Comparison of ENCODE assay signal across 16 cellular contexts in the genomic region with DNA sequence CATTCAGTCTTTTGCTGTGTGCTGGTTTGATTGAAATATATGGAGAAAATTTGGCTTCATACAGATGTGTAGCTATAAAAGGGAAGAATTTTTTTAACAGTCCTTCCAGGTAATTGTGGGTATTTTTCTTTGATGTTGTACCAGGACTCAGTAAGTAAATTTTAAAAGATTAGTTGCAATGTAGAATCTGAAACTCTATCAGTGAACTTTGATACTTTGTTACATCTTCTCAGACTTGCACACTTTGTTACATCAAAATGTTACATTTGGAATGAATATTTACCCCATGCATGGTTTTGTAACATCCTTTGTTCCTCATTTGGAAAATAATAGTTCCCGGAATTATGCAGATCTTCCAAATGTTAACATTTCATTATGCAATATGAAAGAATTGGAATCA. TPM values are rescaled to one million over a fixed set of nuclear protein-coding genes. Genes with fewer than 3 reads are reported as not detected.
A peak's percentile ranks its signal among the peaks of the same experiment; 100 is the strongest.
DNase-seq lines count a peak whose midpoint lies in the region; ATAC-seq, FAIRE-seq and TF ChIP-seq lines count a peak whose summit lies in the region.
"Had no signal": no experiment of that assay in that cellular context is flagged by ENCODE, and none has a peak within 500 bp of the region (broad histone marks: within the 10 kb centered on the region; RNA-seq: fewer than 3 reads in every experiment).

No MANE protein-coding gene starts in this region.

- H3K4me3 Mint-ChIP-seq in Caco-2 (ENCODE audit: unreplicated experiment), result no peak overlapping the region
- no peak overlapping the region for H3K4me3 Mint-ChIP-seq in effector memory CD8-positive, alpha-beta T cell
- H3K4me3 Mint-ChIP-seq: CD8-positive, alpha-beta T cell had no signal

- H3K36me3 Mint-ChIP-seq in Caco-2 (ENCODE audit: insufficient read depth, unreplicated experiment), result peaks cover 50% of the 10 kb centered on the region
- H3K36me3 Mint-ChIP-seq in effector memory CD8-positive, alpha-beta T cell (ENCODE audit: insufficient read depth), result no peaks in the 10 kb centered on the region

- peaks cover 11% of the 10 kb centered on the region; the same call in 1 of the 2 replicates for H3K4me1 ChIP-seq in Caco-2
- H3K4me1 ChIP-seq in adipocyte (ENCODE audit: control insufficient read depth, insufficient read depth, low read length), result peaks cover 9% of the 10 kb centered on the region
- H3K4me1 ChIP-seq in liver (ENCODE audit: control insufficient read depth in 4 of 4, insufficient read depth in 4 of 4, low read length in 3 of 4), result peaks cover 2 to 70% (median 58%) of the 10 kb centered on the region in 4 donors
- H3K4me1 ChIP-seq in psoas muscle, result peaks cover 5% of the 10 kb centered on the region
- H3K4me1 ChIP-seq: BE2C had no signal

- DNase-seq in Caco-2, result no peak
- DNase-seq in HTR-8/SVneo (ENCODE audit: insufficient read length, low spot score), result no peak
- DNase-seq in adipocyte (ENCODE audit: low read depth), result no peak
- no peak for DNase-seq in psoas muscle
- DNase-seq in effector memory CD8-positive, alpha-beta T cell, result no peak
- DNase-seq: BE2C; CD8-positive, alpha-beta T cell; COR-L47; DND-41; GDM1; HCEC 1CT had no signal

- H3K27me3 ChIP-seq in Caco-2 (replicated peaks; ENCODE audit: control insufficient read depth, insufficient read depth, low read length) (no peaks in the 10 kb centered on the region), adipocyte (replicated peaks; ENCODE audit: control insufficient read depth, insufficient read depth, low read length) (no peaks in the 10 kb centered on the region), liver (ENCODE audit: control insufficient read depth in 4 of 4, insufficient read depth in 4 of 4, low read length in 3 of 4) (no peaks in the 10 kb centered on the region), psoas muscle (ENCODE audit: insufficient read depth in 3 of 3, low read length in 2 of 3) (no peaks in the 10 kb centered on the region)
- H3K27me3 ChIP-seq: BE2C had no signal

- H3K9me3 ChIP-seq in Caco-2 (no peaks in the 10 kb centered on the region), adipocyte (ENCODE audit: control insufficient read depth, low read length) (no peaks in the 10 kb centered on the region), liver (ENCODE audit: control insufficient read depth in 4 of 4, low read length in 3 of 4) (no peaks in the 10 kb centered on the region), psoas muscle (no peaks in the 10 kb centered on the region)
- H3K9me3 ChIP-seq: BE2C had no signal

- H3K9ac ChIP-seq in adipocyte (ENCODE audit: low read length) (peak overlapping the region; percentile 50), liver (ENCODE audit: low read depth in 1 of 2, low read length in 2 of 2) (no peak overlapping the region)

- H3K27ac ChIP-seq in liver (ENCODE audit: low read depth in 1 of 2, low read length in 2 of 2) (peak overlapping the region in 1 of 2 donors; percentile 54), psoas muscle (no peak overlapping the region)
- H3K27ac ChIP-seq: C4-2B had no signal

- H3K9me3 Mint-ChIP-seq in Caco-2 (ENCODE audit: unreplicated experiment), result no peaks in the 10 kb centered on the region
- H3K9me3 Mint-ChIP-seq in effector memory CD8-positive, alpha-beta T cell, result no peaks in the 10 kb centered on the region
- H3K9me3 Mint-ChIP-seq: CD8-positive, alpha-beta T cell had no signal

- peak in 1 of 2 donors; percentile 8 for TF ChIP-seq RAD21 in liver (IDR thresholded peaks at IDR 0.05)

- no peak overlapping the region for H3K4me3 ChIP-seq in Caco-2 (ENCODE audit: low read depth, low read length)
- no peak overlapping the region for H3K4me3 ChIP-seq in adipocyte (ENCODE audit: low read length)
- H3K4me3 ChIP-seq in liver (ENCODE audit: low read depth in 1 of 3, low read length in 3 of 3), result no peak overlapping the region
- no peak overlapping the region for H3K4me3 ChIP-seq in psoas muscle

- TF ChIP-seq CTCF in Caco-2 (IDR thresholded peaks at IDR 0.05; ENCODE audit: insufficient read depth in 1 of 2, low read depth in 1 of 2, low read length in 1 of 2, severe bottlenecking in 1 of 2, unreplicated experiment in 1 of 2) (no peak), liver (IDR thresholded peaks at IDR 0.05; ENCODE audit: low read depth, low read length, missing input control) (no peak), psoas muscle (IDR thresholded peaks at IDR 0.05) (no peak)

- POLR2A ChIA-PET in Caco-2 (lab: Charles Lee), result no interaction called here

- ATAC-seq in psoas muscle, result no peak
- no peak for ATAC-seq in effector memory CD8-positive, alpha-beta T cell (replicated peaks)
- no peak for ATAC-seq in HG03565 (IDR thresholded peaks at IDR 0.05; ENCODE audit: unreplicated experiment)
- ATAC-seq: CD8-positive, alpha-beta T cell had no signal

- WGBS in liver, result 35% methylated on average over 1 of the region's 1 CpG
- WGBS in psoas muscle, 3 donors, result 90 to 100% (median 93%) methylated on average over 1 of the region's 1 CpG

- BruUV-seq in Caco-2 (replicated peaks; lab: Mats Ljungman, UMichigan), result TSS peak; percentile 23

- FAIRE-seq in HTR-8/SVneo (lab: Jason Lieb, UNC), result peak; percentile 58
- FAIRE-seq: A204.1, H1 had no signal

- H3K4me1 Mint-ChIP-seq in Caco-2 (ENCODE audit: low read depth, unreplicated experiment), result peaks cover 5% of the 10 kb centered on the region
- no peaks in the 10 kb centered on the region for H3K4me1 Mint-ChIP-seq in effector memory CD8-positive, alpha-beta T cell (ENCODE audit: low read depth in 2 of 2)

- intact Hi-C loops in Caco-2 (cut with micrococcal nuclease; ENCODE audit: unreplicated experiment) (no loop called here), psoas muscle (cut with DNase I) (no loop called here)

- CTCF ChIA-PET in Caco-2 (lab: Charles Lee), result no interaction called here

- no peak overlapping the region for H3K27ac Mint-ChIP-seq in Caco-2 (ENCODE audit: unreplicated experiment)
- H3K27ac Mint-ChIP-seq in effector memory CD8-positive, alpha-beta T cell, result no peak overlapping the region
- H3K27ac Mint-ChIP-seq: CD8-positive, alpha-beta T cell had no signal

- no peaks in the 10 kb centered on the region for H3K27me3 Mint-ChIP-seq in Caco-2 (ENCODE audit: insufficient read depth, unreplicated experiment)
- no peaks in the 10 kb centered on the region for H3K27me3 Mint-ChIP-seq in effector memory CD8-positive, alpha-beta T cell

- H3K36me3 ChIP-seq in Caco-2 (ENCODE audit: control insufficient read depth, insufficient read depth, low read length) (no peaks in the 10 kb centered on the region), adipocyte (ENCODE audit: control insufficient read depth, insufficient read depth, low read length, severe bottlenecking) (peaks cover 27% of the 10 kb centered on the region), liver (ENCODE audit: control insufficient read depth in 4 of 4, insufficient read depth in 3 of 4, low read depth in 1 of 4, low read length in 3 of 4) (peaks cover 1 to 9% (median 3%) of the 10 kb centered on the region in 4 donors), psoas muscle (ENCODE audit: insufficient read depth in 1 of 2, low read depth in 1 of 2) (peaks cover 8 to 45% of the 10 kb centered on the region in 2 donors)

TF ChIP-seq in liver, 16 proteins besides CTCF, POLR2A, EP300 and RAD21 (continues in another document):
- TF ChIP-seq HNF4A (conservative IDR thresholded peaks at IDR 0.05) (peak; percentile 97), JUND (IDR thresholded peaks at IDR 0.05) (peak; percentile 47 to 76), RXRA (IDR thresholded peaks at IDR 0.05) (peak; percentile 72 to 84), SP1 (IDR thresholded peaks at IDR 0.05) (peak; percentile 87), FOXA1 (IDR thresholded peaks at IDR 0.05) (no peak), YY1 (IDR thresholded peaks at IDR 0.05) (peak; percentile 61), NR2F2 (IDR thresholded peaks at IDR 0.05) (peak; percentile 21), TAF1 (conservative IDR thresholded peaks at IDR 0.05) (no peak), GABPA (IDR thresholded peaks at IDR 0.05 in 1 of 2, conservative IDR thresholded peaks at IDR 0.05 in 1 of 2) (no peak), FOXA2 (IDR thresholded peaks at IDR 0.05) (peak; percentile 41), HNF4G (IDR thresholded peaks at IDR 0.05) (peak; percentile 84), EGR1 (IDR thresholded peaks at IDR 0.05; ENCODE audit: low read depth in 2 of 2) (peak in 1 of 2 donors; percentile 62)
- TF ChIP-seq, protein P1, sequence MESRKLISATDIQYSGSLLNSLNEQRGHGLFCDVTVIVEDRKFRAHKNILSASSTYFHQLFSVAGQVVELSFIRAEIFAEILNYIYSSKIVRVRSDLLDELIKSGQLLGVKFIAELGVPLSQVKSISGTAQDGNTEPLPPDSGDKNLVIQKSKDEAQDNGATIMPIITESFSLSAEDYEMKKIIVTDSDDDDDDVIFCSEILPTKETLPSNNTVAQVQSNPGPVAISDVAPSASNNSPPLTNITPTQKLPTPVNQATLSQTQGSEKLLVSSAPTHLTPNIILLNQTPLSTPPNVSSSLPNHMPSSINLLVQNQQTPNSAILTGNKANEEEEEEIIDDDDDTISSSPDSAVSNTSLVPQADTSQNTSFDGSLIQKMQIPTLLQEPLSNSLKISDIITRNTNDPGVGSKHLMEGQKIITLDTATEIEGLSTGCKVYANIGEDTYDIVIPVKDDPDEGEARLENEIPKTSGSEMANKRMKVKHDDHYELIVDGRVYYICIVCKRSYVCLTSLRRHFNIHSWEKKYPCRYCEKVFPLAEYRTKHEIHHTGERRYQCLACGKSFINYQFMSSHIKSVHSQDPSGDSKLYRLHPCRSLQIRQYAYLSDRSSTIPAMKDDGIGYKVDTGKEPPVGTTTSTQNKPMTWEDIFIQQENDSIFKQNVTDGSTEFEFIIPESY (IDR thresholded peaks at IDR 0.05), result peak; percentile 88
- TF ChIP-seq, protein P2, sequence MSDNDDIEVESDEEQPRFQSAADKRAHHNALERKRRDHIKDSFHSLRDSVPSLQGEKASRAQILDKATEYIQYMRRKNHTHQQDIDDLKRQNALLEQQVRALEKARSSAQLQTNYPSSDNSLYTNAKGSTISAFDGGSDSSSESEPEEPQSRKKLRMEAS (IDR thresholded peaks at IDR 0.05), result peak; percentile 55
- TF ChIP-seq, protein P3, sequence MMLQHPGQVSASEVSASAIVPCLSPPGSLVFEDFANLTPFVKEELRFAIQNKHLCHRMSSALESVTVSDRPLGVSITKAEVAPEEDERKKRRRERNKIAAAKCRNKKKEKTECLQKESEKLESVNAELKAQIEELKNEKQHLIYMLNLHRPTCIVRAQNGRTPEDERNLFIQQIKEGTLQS (IDR thresholded peaks at IDR 0.05), result no peak

RNA-seq across cellular contexts. Expression of a gene that starts 13.8 kb away (rescaled TPM):
- total RNA-seq in Caco-2 (2022) (180 and 203 TPM in 2 replicates), liver (100 to 1,000 TPM in 1 of 2 donors, 10 to 100 TPM in 1; 43.8 to 203 TPM), psoas muscle (10 to 100 TPM; 57.4 to 77.4 (median 67.0) TPM)
- polyA plus RNA-seq in liver (100 to 1,000 TPM; 110 to 134 TPM), psoas muscle (10 to 100 TPM; 34.7 to 40.5 (median 37.5) TPM)
